1 cellular context compared by ENCODE assay signal in the genomic region with DNA sequence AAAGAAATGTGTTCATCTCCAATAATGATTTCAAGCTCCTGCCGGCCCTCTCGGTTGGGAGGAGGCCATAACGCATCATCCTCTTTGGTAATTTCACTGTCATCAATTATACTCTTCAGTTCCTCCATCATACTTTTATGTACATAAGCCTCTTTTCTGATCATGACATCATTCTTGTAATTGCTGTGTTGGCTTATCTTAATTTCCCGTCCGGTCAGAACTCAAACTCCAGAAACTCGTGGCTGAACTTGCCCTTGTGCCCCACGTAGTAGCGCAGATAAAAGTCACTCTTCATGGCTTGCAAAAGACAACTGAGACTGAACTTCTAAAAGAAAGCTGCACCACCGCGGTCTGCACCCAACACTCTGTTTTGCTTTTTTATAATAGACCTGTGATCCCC.
A peak's percentile ranks its signal among the peaks of the same experiment; 100 is the strongest.
TF ChIP-seq lines count a peak whose summit lies in the region.

No MANE protein-coding gene starts in this region.

TF ChIP-seq in liver, 16 proteins besides CTCF, POLR2A, EP300 and RAD21 (continued from another document):
- TF ChIP-seq JUND (IDR thresholded peaks at IDR 0.05) = no peak
- TF ChIP-seq HNF4A (conservative IDR thresholded peaks at IDR 0.05) = peak; percentile 36 to 47
- TF ChIP-seq ZBTB33 (IDR thresholded peaks at IDR 0.05) = no peak
- no peak for TF ChIP-seq EGR1 (IDR thresholded peaks at IDR 0.05; ENCODE audit: low read depth in 2 of 2)
- no peak for TF ChIP-seq NR2F2 (IDR thresholded peaks at IDR 0.05)
